21 cellular contexts compared by ENCODE assay signal in genomic region chr1:56411021-56411420, GRCh38.
DNase-seq lines count a peak whose midpoint lies in the region; ATAC-seq, FAIRE-seq and TF ChIP-seq lines count a peak whose summit lies in the region.
"Had no signal": no experiment of that assay in that cellular context is flagged by ENCODE, and none has a peak within 500 bp of the region (broad histone marks: within the 10 kb centered on the region; RNA-seq: fewer than 3 reads in every experiment).

No MANE protein-coding gene starts in this region.

- H3K36me3 ChIP-seq in ascending aorta (no peaks in the 10 kb centered on the region), kidney (ENCODE audit: control insufficient read depth in 1 of 2, insufficient read depth in 2 of 2, low read length in 2 of 2) (no peaks in the 10 kb centered on the region), muscle layer of duodenum (ENCODE audit: control insufficient read depth in 1 of 2, insufficient read depth in 2 of 2, low read length in 2 of 2) (no peaks in the 10 kb centered on the region)
- H3K36me3 ChIP-seq: BE2C, Peyer's patch had no signal

- FAIRE-seq in kidney (lab: Jason Lieb, UNC), result no peak
- FAIRE-seq: D721Med, G401.6, GM12892 had no signal

- H3K4me1 ChIP-seq in ascending aorta (peaks cover 0 to 2% of the 10 kb centered on the region in 2 donors), kidney (ENCODE audit: control insufficient read depth in 1 of 2, insufficient read depth in 1 of 2, low read depth in 1 of 2, low read length in 2 of 2) (peaks cover 10 to 14% of the 10 kb centered on the region in 2 donors), muscle layer of duodenum (ENCODE audit: control insufficient read depth in 1 of 2, insufficient read depth in 2 of 2, low read length in 2 of 2) (no peaks in the 10 kb centered on the region)
- H3K4me1 ChIP-seq: BE2C, Peyer's patch had no signal

- DNase-seq in ascending aorta (ENCODE audit: low spot score in 2 of 2) (no peak), kidney (no peak), substantia nigra (lab: John Stamatoyannopoulos, UW) (no peak), NCI-H1930 (lab: John Stamatoyannopoulos, UW) (no peak)
- DNase-seq in activated CD4-positive, alpha-beta T cell treated with anti-CD3 and anti-CD28 coated beads, Interleukin-2, amount 50 U/mL, for 4 hours, result no peak
- DNase-seq: BE2C; CD4-positive, alpha-beta memory T cell; DMS79 treated with DMSO at 0.1 percent for 48 hours; KBM-7; NCI-H1105 treated with DMSO at 0.1 percent for 48 hours; NCI-H187 treated with DMSO at 0.1 percent for 48 hours; NCI-H2171 treated with DMSO at 0.1 percent for 48 hours; NCI-H510A; Peyer's patch; SHP77 treated with DMSO at 0.1 percent for 48 hours had no signal

- peak overlapping the region; percentile 15 to 62 for H3K27ac ChIP-seq in ascending aorta
- peak overlapping the region; percentile 23 to 44 for H3K27ac ChIP-seq in kidney (ENCODE audit: low read depth in 2 of 2, low read length in 2 of 2)
- peak overlapping the region; percentile 6 for H3K27ac ChIP-seq in muscle layer of duodenum (ENCODE audit: low read length)
- H3K27ac ChIP-seq in substantia nigra (ENCODE audit: low read depth, low read length, poor library complexity, severe bottlenecking), result peak overlapping the region; percentile 7
- H3K27ac ChIP-seq: HL-60 had no signal

- no peak overlapping the region for H3K4me3 ChIP-seq in ascending aorta
- no peak overlapping the region for H3K4me3 ChIP-seq in kidney (ENCODE audit: low read length in 2 of 2)
- H3K4me3 ChIP-seq in muscle layer of duodenum (ENCODE audit: low read depth in 1 of 2, low read length in 2 of 2), result no peak overlapping the region
- H3K4me3 ChIP-seq: Peyer's patch had no signal

- intact Hi-C loops in ascending aorta (cut with DNase I) (loop anchor here (10.0 kb wide), 1 partner anchor 1036 kb away; no protein-coding TSS in a partner anchor), kidney (cut with DNase I) (no loop called here)

- no peak for TF ChIP-seq CTCF in ascending aorta (IDR thresholded peaks at IDR 0.05)
- TF ChIP-seq CTCF in kidney (IDR thresholded peaks at IDR 0.05; ENCODE audit: borderline replicate concordance, extremely low read depth, insufficient read depth), result no peak

- H3K9me3 ChIP-seq in ascending aorta, result no peaks in the 10 kb centered on the region
- no peaks in the 10 kb centered on the region for H3K9me3 ChIP-seq in kidney (ENCODE audit: control insufficient read depth in 1 of 2, low read length in 2 of 2)
- no peaks in the 10 kb centered on the region for H3K9me3 ChIP-seq in muscle layer of duodenum (ENCODE audit: control insufficient read depth in 1 of 2, low read length in 2 of 2)
- H3K9me3 ChIP-seq: BE2C, Peyer's patch had no signal

- H3K27me3 ChIP-seq in ascending aorta (no peaks in the 10 kb centered on the region), muscle layer of duodenum (ENCODE audit: low read depth, low read length) (no peaks in the 10 kb centered on the region)
- H3K27me3 ChIP-seq: BE2C, Peyer's patch had no signal

- H3K9ac ChIP-seq in kidney (ENCODE audit: low read length in 2 of 2), result no peak overlapping the region

- no peak for ATAC-seq in HG03139 (IDR thresholded peaks at IDR 0.05; ENCODE audit: unreplicated experiment)
